ENCODE assay signal across 20 cellular contexts in genomic region chr5:20636686-20637085, GRCh38.
"Had no signal": no experiment of that assay in that cellular context is flagged by ENCODE, and none has a peak within 500 bp of the region (broad histone marks: within the 10 kb centered on the region; RNA-seq: fewer than 3 reads in every experiment).

No MANE protein-coding gene starts in this region.

- H3K27me3 ChIP-seq: gastrocnemius medialis, heart right ventricle, neutrophil, right lobe of liver, tibial artery, upper lobe of left lung, vagina had no signal

- H3K4me1 ChIP-seq: gastrocnemius medialis, heart right ventricle, psoas muscle, right lobe of liver, tibial artery, upper lobe of left lung, vagina had no signal

- DNase-seq: effector CD4-positive, alpha-beta T cell; gastrocnemius medialis; heart right ventricle; hypothalamus; mucosa of descending colon; naive thymus-derived CD8-positive, alpha-beta T cell; psoas muscle; retina; right lobe of liver; stimulated activated CD4-positive, alpha-beta T cell treated with anti-CD3 and anti-CD28 coated beads, Interleukin-4, amount 100 ng/mL, for 1 hour; stimulated activated CD8-positive, alpha-beta memory T cell treated with anti-CD3 and anti-CD28 coated beads, Interleukin-4, amount 100 ng/mL, for 48 hours; stimulated activated naive CD8-positive, alpha-beta T cell treated with anti-CD3 and anti-CD28 coated beads, Interleukin-15, Interleukin-2, amounts not matched to agents 100 U/mL and 50 U/mL, for 24 hours; tibial artery had no signal

- FAIRE-seq: islet of Langerhans had no signal

- ATAC-seq: esophagus mucosa; gastrocnemius medialis; heart right ventricle; left lobe of liver; mucosa of descending colon; naive thymus-derived CD8-positive, alpha-beta T cell; psoas muscle; right lobe of liver; stimulated activated effector memory CD8-positive, alpha-beta T cell treated with anti-CD3 and anti-CD28 coated beads, Interleukin-12 subunit alpha, Interleukin-12 subunit beta, amount 100 ng/mL, for 72 hours; stimulated activated naive CD8-positive, alpha-beta T cell treated with anti-CD3 and anti-CD28 coated beads, Interleukin-15, Interleukin-2, amounts not matched to agents 100 U/mL and 50 U/mL, for 24 hours had no signal

- H3K36me3 ChIP-seq: gastrocnemius medialis, heart right ventricle, neutrophil, right lobe of liver, tibial artery, upper lobe of left lung, vagina had no signal

- H3K4me3 ChIP-seq: gastrocnemius medialis, heart right ventricle, mucosa of descending colon, psoas muscle, right lobe of liver, tibial artery, upper lobe of left lung, vagina had no signal

- H3K9me3 ChIP-seq: gastrocnemius medialis, heart right ventricle, neutrophil, psoas muscle, right lobe of liver, tibial artery, upper lobe of left lung, vagina had no signal

- H3K27ac ChIP-seq: gastrocnemius medialis, heart right ventricle, neutrophil, psoas muscle, right lobe of liver, tibial artery, upper lobe of left lung, vagina had no signal
